ENCODE assay signal across 1 cellular context in genomic region chr4:122669911-122670738, GRCh38.
TF ChIP-seq lines count a peak whose summit lies in the region.

No MANE protein-coding gene starts in this region.

TF ChIP-seq in GM23338, 12 proteins besides CTCF, POLR2A, EP300 and RAD21 (continued from another document):
- TF ChIP-seq ZNF462 (CRISPR knock-in tag; IDR thresholded peaks at IDR 0.05) (no peak), POLR2AphosphoS5 (IDR thresholded peaks at IDR 0.05; ENCODE audit: low read depth) (no peak), STAT1 (IDR thresholded peaks at IDR 0.05; ENCODE audit: unreplicated experiment) (no peak), EZH2 (IDR thresholded peaks at IDR 0.05; ENCODE audit: low read depth, unreplicated experiment) (no peak), ZNF331 (CRISPR knock-in tag; IDR thresholded peaks at IDR 0.05; ENCODE audit: low read depth) (no peak), CREB1 (CRISPR knock-in tag; IDR thresholded peaks at IDR 0.05; ENCODE audit: low read depth) (no peak)
